Comparison of ENCODE assay signal across 23 cellular contexts in the genomic region with DNA sequence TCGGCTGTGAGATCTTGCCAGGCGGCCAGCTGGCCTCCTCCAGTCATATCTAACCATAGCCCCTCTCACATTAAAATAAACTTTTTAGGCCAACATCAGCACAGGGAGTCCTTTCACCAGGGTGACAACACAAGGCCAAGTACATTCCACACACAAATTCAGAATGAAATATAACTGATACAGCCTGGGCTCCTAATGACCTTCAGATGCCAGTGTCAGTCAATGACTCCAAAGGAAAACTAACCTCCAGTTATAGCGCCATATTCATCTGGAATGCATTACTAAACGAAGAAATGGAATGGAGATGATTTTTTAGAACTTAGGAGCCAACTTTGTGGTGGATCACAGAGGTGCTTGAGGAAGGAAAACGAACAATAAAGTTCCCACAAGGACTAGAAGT.
"Had no signal": no experiment of that assay in that cellular context is flagged by ENCODE, and none has a peak within 500 bp of the region (broad histone marks: within the 10 kb centered on the region; RNA-seq: fewer than 3 reads in every experiment).

No MANE protein-coding gene starts in this region.

- H3K27ac ChIP-seq: coronary artery, esophagus squamous epithelium, lower lobe of right lung, ovary, psoas muscle, sigmoid colon, skin epidermis, spleen, thoracic aorta, tibial nerve, upper lobe of left lung had no signal

- H3K27me3 ChIP-seq: esophagus squamous epithelium, ovary, sigmoid colon, spleen, tibial nerve, upper lobe of left lung had no signal

- H3K36me3 ChIP-seq: esophagus squamous epithelium, ovary, sigmoid colon, spleen, thoracic aorta, tibial nerve, upper lobe of left lung had no signal

- H3K36me3 Mint-ChIP-seq: natural killer cell; stimulated activated memory B cell treated with anti-CD40 and anti-IgM and Interleukin-4, amounts not matched to agents 10 μg/mL and 1 μg/mL and 100 μg/mL, for 72 hours had no signal

- H3K27me3 Mint-ChIP-seq: effector memory CD8-positive, alpha-beta T cell; stimulated activated memory B cell treated with anti-CD40 and anti-IgM and Interleukin-4, amounts not matched to agents 10 μg/mL and 1 μg/mL and 100 μg/mL, for 72 hours had no signal

- H3K4me1 Mint-ChIP-seq: natural killer cell had no signal

- DNase-seq: dermis blood vessel endothelial cell; effector memory CD8-positive, alpha-beta T cell; erythroblast; esophagus squamous epithelium; hypothalamus; left ventricle myocardium superior; lower lobe of right lung; natural killer cell; occipital lobe; ovary; posterior cingulate gyrus; psoas muscle; right cardiac atrium; sigmoid colon; spleen; stimulated activated CD4-positive, alpha-beta T cell treated with anti-CD3 and anti-CD28 coated beads, Interleukin-4, amount 100 ng/mL, for 4 hours; stimulated activated naive CD8-positive, alpha-beta T cell treated with anti-CD3 and anti-CD28 coated beads, Interleukin-15, Interleukin-2, amounts not matched to agents 100 U/mL and 50 U/mL, for 24 hours; upper lobe of left lung had no signal

- H3K4me1 ChIP-seq: esophagus squamous epithelium, lower lobe of right lung, psoas muscle, spleen, tibial nerve, upper lobe of left lung had no signal

- H3K9me3 Mint-ChIP-seq: effector memory CD8-positive, alpha-beta T cell; natural killer cell; stimulated activated memory B cell treated with anti-CD40 and anti-IgM and Interleukin-4, amounts not matched to agents 10 μg/mL and 1 μg/mL and 100 μg/mL, for 72 hours had no signal

- H3K4me3 ChIP-seq: coronary artery, esophagus squamous epithelium, lower lobe of right lung, ovary, psoas muscle, sigmoid colon, skin epidermis, spleen, thoracic aorta, tibial nerve, upper lobe of left lung had no signal

- ATAC-seq: effector memory CD8-positive, alpha-beta T cell; left ventricle myocardium superior; lower lobe of right lung; natural killer cell; psoas muscle; right cardiac atrium; stimulated activated memory B cell treated with anti-CD40 and anti-IgM and Interleukin-4, amounts not matched to agents 10 μg/mL and 1 μg/mL and 100 μg/mL, for 72 hours; stimulated activated naive CD8-positive, alpha-beta T cell treated with anti-CD3 and anti-CD28 coated beads, Interleukin-15, Interleukin-2, amounts not matched to agents 100 U/mL and 50 U/mL, for 24 hours had no signal

- H3K4me3 Mint-ChIP-seq: effector memory CD8-positive, alpha-beta T cell; natural killer cell; stimulated activated memory B cell treated with anti-CD40 and anti-IgM and Interleukin-4, amounts not matched to agents 10 μg/mL and 1 μg/mL and 100 μg/mL, for 72 hours had no signal

- H3K9me3 ChIP-seq: esophagus squamous epithelium, lower lobe of right lung, ovary, psoas muscle, sigmoid colon, spleen, thoracic aorta, tibial nerve, upper lobe of left lung had no signal

- H3K27ac Mint-ChIP-seq: effector memory CD8-positive, alpha-beta T cell; natural killer cell had no signal
